2 cellular contexts compared by ENCODE assay signal in genomic region chr17:42363767-42364585, GRCh38.
TF ChIP-seq lines count a peak whose summit lies in the region.

No MANE protein-coding gene starts in this region.

TF ChIP-seq in SK-N-SH, 30 proteins besides CTCF, POLR2A, EP300 and RAD21 (continued from another document):
- TF ChIP-seq IRF3 (IDR thresholded peaks at IDR 0.05; ENCODE audit: low read depth, low read length) (no peak), REST (IDR thresholded peaks at IDR 0.05; ENCODE audit: low read depth, low read length) (no peak), USF1 (IDR thresholded peaks at IDR 0.05; ENCODE audit: borderline replicate concordance, low read depth) (no peak), MXI1 (IDR thresholded peaks at IDR 0.05; ENCODE audit: low read depth, low read length) (no peak), POLR2AphosphoS5 (IDR thresholded peaks at IDR 0.05; ENCODE audit: low read depth, low read length) (no peak)

TF ChIP-seq in SK-N-SH treated with all-trans-retinoic acid at 6 μM for 48 hours, 23 proteins besides CTCF, POLR2A, EP300 and RAD21 (continued from another document):
- TF ChIP-seq CREB5 (CRISPR knock-in tag; IDR thresholded peaks at IDR 0.05; ENCODE audit: low read depth) (no peak), ZNF565 (CRISPR knock-in tag; conservative IDR thresholded peaks at IDR 0.05; ENCODE audit: low read depth) (no peak), RARB (CRISPR knock-in tag; IDR thresholded peaks at IDR 0.05) (no peak), PPARA (CRISPR knock-in tag; IDR thresholded peaks at IDR 0.05; ENCODE audit: borderline replicate concordance) (no peak)
